ENCODE assay signal across 23 cellular contexts in genomic region chr10:19541299-19541698, GRCh38.
"Had no signal": no experiment of that assay in that cellular context is flagged by ENCODE, and none has a peak within 500 bp of the region (broad histone marks: within the 10 kb centered on the region; RNA-seq: fewer than 3 reads in every experiment).

No MANE protein-coding gene starts in this region.

- H3K27ac ChIP-seq: colonic mucosa, coronary artery, dorsolateral prefrontal cortex, epithelial cell of prostate, esophagus muscularis mucosa, esophagus squamous epithelium, foreskin keratinocyte, gastrocnemius medialis, gastroesophageal sphincter, heart left ventricle, heart right ventricle had no signal

- DNase-seq: colonic mucosa; cortex of kidney; dermis blood vessel endothelial cell; dorsolateral prefrontal cortex; effector CD4-positive, alpha-beta T cell; effector CD8-positive, alpha-beta T cell; effector memory CD4-positive, alpha-beta T cell; effector memory CD8-positive, alpha-beta T cell; endodermal cell; erythroblast; esophagus squamous epithelium; foreskin fibroblast; foreskin keratinocyte; foreskin melanocyte; gastrocnemius medialis; glutamatergic neuron; head of caudate nucleus; heart left ventricle; heart right ventricle had no signal

- H3K4me3 ChIP-seq: colonic mucosa, coronary artery, dorsolateral prefrontal cortex, esophagus muscularis mucosa, esophagus squamous epithelium, gastrocnemius medialis, gastroesophageal sphincter, heart left ventricle, heart right ventricle had no signal

- H3K9me3 ChIP-seq: colonic mucosa, esophagus muscularis mucosa, esophagus squamous epithelium, gastrocnemius medialis, gastroesophageal sphincter had no signal

- H3K27me3 ChIP-seq: colonic mucosa, dorsolateral prefrontal cortex, esophagus muscularis mucosa, esophagus squamous epithelium, foreskin keratinocyte, gastrocnemius medialis, gastroesophageal sphincter, heart left ventricle, heart right ventricle had no signal

- H3K36me3 ChIP-seq: colonic mucosa, esophagus muscularis mucosa, esophagus squamous epithelium, gastrocnemius medialis, gastroesophageal sphincter, heart left ventricle, heart right ventricle had no signal
